In the genomic region with DNA sequence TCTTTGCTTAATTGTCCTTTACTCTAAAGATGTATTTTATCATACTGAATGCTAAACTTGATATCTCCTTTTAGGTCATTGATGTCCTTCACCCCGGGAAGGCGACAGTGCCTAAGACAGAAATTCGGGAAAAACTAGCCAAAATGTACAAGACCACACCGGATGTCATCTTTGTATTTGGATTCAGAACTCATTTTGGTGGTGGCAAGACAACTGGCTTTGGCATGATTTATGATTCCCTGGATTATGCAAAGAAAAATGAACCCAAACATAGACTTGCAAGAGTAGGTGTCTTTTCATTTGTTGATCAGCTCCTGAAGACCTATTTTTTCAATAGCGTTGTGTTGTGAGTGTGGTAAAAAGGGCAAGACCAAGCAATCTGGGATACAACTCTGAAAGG, we compare ENCODE assay signal across 12 cellular contexts. TPM values are rescaled to one million over a fixed set of nuclear protein-coding genes. Genes with fewer than 3 reads are reported as not detected.
DNase-seq lines count a peak whose midpoint lies in the region; ATAC-seq, FAIRE-seq and TF ChIP-seq lines count a peak whose summit lies in the region.
"Had no signal": no experiment of that assay in that cellular context is flagged by ENCODE, and none has a peak within 500 bp of the region (broad histone marks: within the 10 kb centered on the region; RNA-seq: fewer than 3 reads in every experiment).

No MANE protein-coding gene starts in this region.

- TF ChIP-seq RAD21 in A549 (conservative IDR thresholded peaks at IDR 0.05 in 1 of 2, IDR thresholded peaks at IDR 0.05 in 1 of 2): no peak

- WGBS in A549 (ENCODE audit: missing lambda C conversion rate): 68% methylated on average over 5 of the region's 5 CpGs
- no CpG with 5 or more reads among the region's 5 CpGs for WGBS in H9 (ENCODE audit: extremely low coverage, insufficient read length, low lambda C conversion rate)
- WGBS in aorta, 2 donors: 86 to 88% methylated on average over 5 of the region's 5 CpGs

- H3K27ac Mint-ChIP-seq in H9: peak overlapping the region in 1 of 3 experiments; percentile 96; a peak in 2 of 7 replicates
- H3K27ac Mint-ChIP-seq in activated T-helper 2 cell treated with anti-CD3 and anti-CD28 coated beads, Interferon-gamma antibody, Interleukin-2, Interleukin-4, amounts not matched to agents 10 μg/mL and 5 μg/mL and 100 μg/mL, durations not matched to agents 14 hours and 24 hours and 36 hours: peak overlapping the region; percentile 58
- peak overlapping the region in 5 of 6 donors; percentile 61 to 87 (median 73) for H3K27ac Mint-ChIP-seq in immature natural killer cell

- H3K4me3 ChIP-seq in A549: peak overlapping the region; percentile 71
- H3K4me3 ChIP-seq in aorta (ENCODE audit: low read length in 2 of 2): no peak overlapping the region

- H3K79me1 ChIP-seq in H9 (ENCODE audit: insufficient read depth, low read depth, low read length, poor library complexity, severe bottlenecking): peaks cover 3% of the 10 kb centered on the region

- no peak overlapping the region for H4K91ac ChIP-seq in H9 (ENCODE audit: insufficient read length, low read depth, low read length)

- H3K27me3 ChIP-seq in H9 (ENCODE audit: insufficient read depth, low read length) (no peaks in the 10 kb centered on the region), aorta (ENCODE audit: control insufficient read depth in 1 of 2, insufficient read depth in 2 of 2, low read length in 1 of 2) (no peaks in the 10 kb centered on the region)

- intact Hi-C loops in activated T-helper 2 cell treated with anti-CD3 and anti-CD28 coated beads, Interferon-gamma antibody, Interleukin-2, Interleukin-4, amounts not matched to agents 10 μg/mL and 5 μg/mL and 100 μg/mL, durations not matched to agents 14 hours and 24 hours and 36 hours (cut with micrococcal nuclease): loop anchor here (10.0 kb wide), 1 partner anchor 111 kb away; the partner anchor contains the start of gene DLG5
- intact Hi-C loops in aorta (cut with DNase I): no loop called here

- FAIRE-seq in A549 (lab: Jason Lieb, UNC): no peak
- FAIRE-seq: D721Med had no signal

- H2BK15ac ChIP-seq in H9 (ENCODE audit: low read depth, low read length): no peak overlapping the region

- no peak overlapping the region for H2AK5ac ChIP-seq in H9 (ENCODE audit: insufficient read length, low read length)

- H3K14ac ChIP-seq in H9 (ENCODE audit: insufficient read depth, low read length): no peak overlapping the region

- H3K9me3 Mint-ChIP-seq in H9 (no peaks in the 10 kb centered on the region; a peak in 1 of 5 replicates), immature natural killer cell (no peaks in the 10 kb centered on the region)
- no peaks in the 10 kb centered on the region for H3K9me3 Mint-ChIP-seq in activated T-helper 2 cell treated with anti-CD3 and anti-CD28 coated beads, Interferon-gamma antibody, Interleukin-2, Interleukin-4, amounts not matched to agents 10 μg/mL and 5 μg/mL and 100 μg/mL, durations not matched to agents 14 hours and 24 hours and 36 hours

- no peaks in the 10 kb centered on the region for H3K9me3 ChIP-seq in A549
- H3K9me3 ChIP-seq in H9 (ENCODE audit: control insufficient read depth, low read depth, low read length): no peaks in the 10 kb centered on the region
- H3K9me3 ChIP-seq in aorta (ENCODE audit: control insufficient read depth, low read length): no peaks in the 10 kb centered on the region

- H3K4me1 ChIP-seq in A549 (peaks cover 51% of the 10 kb centered on the region), H9 (ENCODE audit: insufficient read depth, low read length) (peaks cover 2% of the 10 kb centered on the region; the same call in 1 of the 2 replicates), aorta (ENCODE audit: control insufficient read depth in 1 of 2, insufficient read depth in 2 of 2, low read length in 2 of 2) (peaks cover 0 to 7% of the 10 kb centered on the region in 2 donors)

- H3T11ph ChIP-seq in H9 (ENCODE audit: low read length): no peak overlapping the region

- TF ChIP-seq CTCF in A549 (IDR thresholded peaks at IDR 0.05): no peak
- TF ChIP-seq CTCF in H9 (conservative IDR thresholded peaks at IDR 0.05): no peak

- no peak for TF ChIP-seq POLR2A in A549 (IDR thresholded peaks at IDR 0.05; ENCODE audit: low read length)

- DNase-seq in A549 (ENCODE audit: low read depth in 1 of 2, low spot score in 1 of 2) (no peak), H9 (no peak), immature natural killer cell (no peak), hepatic stellate cell (ENCODE audit: low spot score) (no peak), aorta (no peak)
- DNase-seq in activated T-helper 2 cell treated with anti-CD3 and anti-CD28 coated beads, Interferon-gamma antibody, Interleukin-2, Interleukin-4, amounts not matched to agents 10 μg/mL and 5 μg/mL and 100 μg/mL, durations not matched to agents 14 hours and 24 hours and 36 hours (ENCODE audit: low spot score): no peak
- DNase-seq: anterior cingulate cortex, NCI-H1105 treated with DMSO at 0.1 percent for 48 hours, SW 1271 had no signal

- peaks cover 5% of the 10 kb centered on the region for H4K20me1 ChIP-seq in H9 (ENCODE audit: control insufficient read depth, insufficient read depth, insufficient read length)

- no peak overlapping the region for H3K18ac ChIP-seq in H9 (ENCODE audit: insufficient read length, low read depth, low read length)

- peaks cover 3 to 9% of the 10 kb centered on the region in 2 donors for H3K36me3 ChIP-seq in aorta (ENCODE audit: control insufficient read depth in 1 of 2, insufficient read depth in 2 of 2, low read length in 1 of 2)

- no peak overlapping the region for H3K23ac ChIP-seq in H9 (ENCODE audit: insufficient read length, low read depth, low read length)

- no peak overlapping the region for H2AFZ ChIP-seq in H9 (ENCODE audit: low read length)

- H3K27ac ChIP-seq in A549 (peak overlapping the region in 1 of 2 experiments; percentile 92; a peak in 3 of 6 replicates), H9 (ENCODE audit: insufficient read length, low read depth, low read length) (peak overlapping the region; percentile 33), aorta (ENCODE audit: low read depth in 1 of 2, low read length in 2 of 2) (no peak overlapping the region)

- POLR2A ChIA-PET in A549 (lab: Yijun Ruan, JAX): no interaction called here

- H3K9ac ChIP-seq in H9 (ENCODE audit: extremely low read depth, insufficient read length, low read length): peak overlapping the region; percentile 88

- H3K4ac ChIP-seq in H9 (ENCODE audit: low read depth, low read length): no peak overlapping the region

- no peak overlapping the region for H4K8ac ChIP-seq in H9 (replicated peaks; ENCODE audit: insufficient read length, low read depth, low read length)

- H3K4me3 Mint-ChIP-seq in H9 (peak overlapping the region; percentile 97 to 99), immature natural killer cell (peak overlapping the region in 4 of 5 donors; percentile 24 to 94 (median 92))
- H3K4me3 Mint-ChIP-seq in activated T-helper 2 cell treated with anti-CD3 and anti-CD28 coated beads, Interferon-gamma antibody, Interleukin-2, Interleukin-4, amounts not matched to agents 10 μg/mL and 5 μg/mL and 100 μg/mL, durations not matched to agents 14 hours and 24 hours and 36 hours (ENCODE audit: low read depth): peak overlapping the region; percentile 89

- no peaks in the 10 kb centered on the region for H3K27me3 Mint-ChIP-seq in H9 (ENCODE audit: low read depth)
- H3K27me3 Mint-ChIP-seq in activated T-helper 2 cell treated with anti-CD3 and anti-CD28 coated beads, Interferon-gamma antibody, Interleukin-2, Interleukin-4, amounts not matched to agents 10 μg/mL and 5 μg/mL and 100 μg/mL, durations not matched to agents 14 hours and 24 hours and 36 hours (ENCODE audit: low read depth): no peaks in the 10 kb centered on the region
- H3K27me3 Mint-ChIP-seq in immature natural killer cell (ENCODE audit: low read depth in 3 of 3): peaks cover 0 to 3% (median 0%) of the 10 kb centered on the region in 3 donors

- ATAC-seq in A549 (no peak), HG02610 (IDR thresholded peaks at IDR 0.05; ENCODE audit: unreplicated experiment) (no peak), HG03354 (IDR thresholded peaks at IDR 0.05; ENCODE audit: poor library complexity, severe bottlenecking, unreplicated experiment) (no peak), aorta (ENCODE audit: low FRiP score) (no peak)

- no peak overlapping the region for H2BK12ac ChIP-seq in H9 (ENCODE audit: insufficient read length, low read depth, low read length)

- no peak overlapping the region for H2BK120ac ChIP-seq in H9 (ENCODE audit: low read depth, low read length, poor library complexity, severe bottlenecking)

- CTCF ChIA-PET in A549 (lab: Yijun Ruan, JAX): interaction anchor here (4.8 kb wide), 1 partner anchor 12 kb away, joined by 37 read pairs; no protein-coding TSS in a partner anchor

- peaks cover 5% of the 10 kb centered on the region for H3K23me2 ChIP-seq in H9 (ENCODE audit: insufficient read length, low read depth, low read length, poor library complexity, severe bottlenecking)

- no peak overlapping the region for H4K5ac ChIP-seq in H9 (ENCODE audit: insufficient read length, low read depth, low read length)

- H3K56ac ChIP-seq in H9 (ENCODE audit: insufficient read length, low read depth, low read length): no peak overlapping the region

- H3K36me3 Mint-ChIP-seq in H9 (ENCODE audit: insufficient read depth in 1 of 3, low read depth in 3 of 3) (peaks cover 50 to 63% (median 61%) of the 10 kb centered on the region in 3 experiments), immature natural killer cell (peaks cover 9 to 38% (median 16%) of the 10 kb centered on the region in 3 donors)
- peaks cover 62% of the 10 kb centered on the region for H3K36me3 Mint-ChIP-seq in activated T-helper 2 cell treated with anti-CD3 and anti-CD28 coated beads, Interferon-gamma antibody, Interleukin-2, Interleukin-4, amounts not matched to agents 10 μg/mL and 5 μg/mL and 100 μg/mL, durations not matched to agents 14 hours and 24 hours and 36 hours (ENCODE audit: low read depth)

- TF ChIP-seq EP300 in A549 (IDR thresholded peaks at IDR 0.05): no peak

- H3K4me2 ChIP-seq in A549 (peak overlapping the region; percentile 82), H9 (ENCODE audit: insufficient read depth, insufficient read length, low read length) (peak overlapping the region; percentile 96)

- H3K4me1 Mint-ChIP-seq in H9 (peaks cover 48 to 54% of the 10 kb centered on the region in 2 experiments), immature natural killer cell (peaks cover 49 to 67% of the 10 kb centered on the region in 2 donors)
- H3K4me1 Mint-ChIP-seq in activated T-helper 2 cell treated with anti-CD3 and anti-CD28 coated beads, Interferon-gamma antibody, Interleukin-2, Interleukin-4, amounts not matched to agents 10 μg/mL and 5 μg/mL and 100 μg/mL, durations not matched to agents 14 hours and 24 hours and 36 hours (ENCODE audit: low read depth): peaks cover 35% of the 10 kb centered on the region

- H3K79me2 ChIP-seq in H9 (ENCODE audit: insufficient read depth, low read length): peaks cover 26% of the 10 kb centered on the region

- no peak overlapping the region for H2BK20ac ChIP-seq in H9 (ENCODE audit: low read depth, low read length, poor library complexity, severe bottlenecking)

- H2BK5ac ChIP-seq in H9 (ENCODE audit: insufficient read length, low read length): no peak overlapping the region

RNA-seq across cellular contexts. Expression of gene RPS24, which starts 1.8 kb away (rescaled TPM):
- polyA plus RNA-seq in A549 (2011; rRNA removed) (4,520 and 5,509 TPM in 2 replicates), A549 (2017; fragmentation: RNase III; extraction: RNeasy Plus Mini Kit Qiagen cat#74134 plus additional on column Dnase treatment) (4,263 to 5,459 TPM (median 4,332 TPM) in 3 replicates), immature natural killer cell (1,000 to 10,000 TPM in 1 of 3 donors, 100 to 1,000 TPM in 2; 531 to 1,299 (median 721) TPM), aorta (1,000 to 10,000 TPM; 4,061 to 6,972 TPM)
- 3,083 and 4,108 TPM in 2 replicates for polyA plus RNA-seq in A549 (2012; cell fraction: cytosol; rRNA removed)
- 625 and 683 TPM in 2 replicates for polyA plus RNA-seq in A549 (2012; cell fraction: nucleus; rRNA removed)
- 476 and 648 TPM in 2 replicates for polyA minus RNA-seq in A549 (2011; rRNA and poly(A)+ RNA removed)
- total RNA-seq in H9 (2021) (1,949 and 1,966 TPM in 2 replicates), aorta (1,000 to 10,000 TPM; 1,037 to 1,156 TPM)
- total RNA-seq in activated T-helper 2 cell treated with anti-CD3 and anti-CD28 coated beads, Interferon-gamma antibody, Interleukin-2, Interleukin-4, amounts not matched to agents 10 μg/mL and 5 μg/mL and 100 μg/mL, durations not matched to agents 14 hours and 24 hours and 36 hours: 1,733 and 1,775 TPM in 2 replicates

RNA-seq across cellular contexts. Expression of gene POLR3A, which starts 6.1 kb away (rescaled TPM):
- polyA plus RNA-seq in A549 (2011; rRNA removed) (17.7 and 19.0 TPM in 2 replicates), A549 (2017; fragmentation: RNase III; extraction: RNeasy Plus Mini Kit Qiagen cat#74134 plus additional on column Dnase treatment) (10.9 to 11.5 TPM (median 11.5 TPM) in 3 replicates), immature natural killer cell (10 to 100 TPM in 1 of 3 donors, 1 to 10 TPM in 2; 3.4 to 13.5 (median 5.8) TPM), aorta (1 to 10 TPM; 2.5 to 7.1 TPM)
- polyA plus RNA-seq in A549 (2012; cell fraction: cytosol; rRNA removed): 6.9 and 7.9 TPM in 2 replicates
- 12.6 and 16.8 TPM in 2 replicates for polyA plus RNA-seq in A549 (2012; cell fraction: nucleus; rRNA removed)
- polyA minus RNA-seq in A549 (2011; rRNA and poly(A)+ RNA removed): 32.2 and 34.9 TPM in 2 replicates
- total RNA-seq in H9 (2021) (37.6 and 38.0 TPM in 2 replicates), aorta (10 to 100 TPM; 11.6 to 16.3 TPM)
- 23.5 and 24.2 TPM in 2 replicates for total RNA-seq in activated T-helper 2 cell treated with anti-CD3 and anti-CD28 coated beads, Interferon-gamma antibody, Interleukin-2, Interleukin-4, amounts not matched to agents 10 μg/mL and 5 μg/mL and 100 μg/mL, durations not matched to agents 14 hours and 24 hours and 36 hours
